In the genomic region with DNA sequence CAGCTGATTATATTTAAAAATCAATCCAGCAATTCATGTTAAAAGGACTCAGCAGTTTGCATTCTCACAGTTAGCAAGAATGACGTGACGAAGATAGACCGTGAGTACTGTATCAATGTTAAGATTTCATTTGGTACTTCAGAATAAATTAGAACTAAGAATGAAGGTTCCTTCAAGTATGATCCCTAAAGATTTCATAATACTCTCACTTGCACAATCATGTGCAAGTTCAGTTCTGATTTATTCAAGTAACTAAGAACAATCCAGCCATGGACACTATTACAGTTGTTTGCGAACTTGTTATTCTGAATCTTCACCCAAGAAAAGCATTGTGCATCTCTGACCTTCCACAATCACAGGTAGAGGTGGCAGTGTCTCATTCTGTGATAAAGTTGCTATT, we compare ENCODE assay signal across 22 cellular contexts. TPM values are rescaled to one million over a fixed set of nuclear protein-coding genes. Genes with fewer than 3 reads are reported as not detected.
DNase-seq lines count a peak whose midpoint lies in the region; ATAC-seq and TF ChIP-seq lines count a peak whose summit lies in the region.
"Had no signal": no experiment of that assay in that cellular context is flagged by ENCODE, and none has a peak within 500 bp of the region (broad histone marks: within the 10 kb centered on the region; RNA-seq: fewer than 3 reads in every experiment).

No MANE protein-coding gene starts in this region.

- 95 to 96% methylated on average over 4 of the region's 4 CpGs for WGBS in sigmoid colon, 2 donors

- H3K27ac Mint-ChIP-seq in GM23338 (no peak overlapping the region), T-helper 17 cell (peak overlapping the region; percentile 32), neural progenitor cell (no peak overlapping the region)
- H3K27ac Mint-ChIP-seq: activated naive CD8-positive, alpha-beta T cell treated with anti-CD3 and anti-CD28 coated beads, Interleukin-2, amount 10 ng/mL, durations not matched to agents 7 days and 5 days had no signal

- H3K4me1 Mint-ChIP-seq in GM23338 (peaks cover 74% of the 10 kb centered on the region), T-helper 17 cell (peaks cover 57% of the 10 kb centered on the region), neural progenitor cell (peaks cover 5% of the 10 kb centered on the region)

- TF ChIP-seq EP300 in sigmoid colon (IDR thresholded peaks at IDR 0.05) = no peak

- H3K4me2 ChIP-seq in GM23338 (no peak overlapping the region), neural progenitor cell (no peak overlapping the region)
- H3K4me2 ChIP-seq: SK-N-SH had no signal

- H3K4me3 Mint-ChIP-seq in GM23338 (no peak overlapping the region), T-helper 17 cell (no peak overlapping the region), neural progenitor cell (no peak overlapping the region)
- H3K4me3 Mint-ChIP-seq: activated naive CD8-positive, alpha-beta T cell treated with anti-CD3 and anti-CD28 coated beads, Interleukin-2, amount 10 ng/mL, durations not matched to agents 7 days and 5 days; activated T-helper 17 cell treated with anti-CD3 and anti-CD28 coated beads, Interleukin-2, amount 50 U/mL, for 72 hours; type B pancreatic cell had no signal

- H3K9ac ChIP-seq in neural progenitor cell = no peak overlapping the region
- H3K9ac ChIP-seq: SK-N-SH had no signal

- no peaks in the 10 kb centered on the region for H3K9me3 ChIP-seq in T-helper 17 cell (ENCODE audit: control insufficient read depth, low read length, poor library complexity, severe bottlenecking)
- H3K9me3 ChIP-seq in sigmoid colon = no peaks in the 10 kb centered on the region
- H3K9me3 ChIP-seq in neural progenitor cell (ENCODE audit: low read depth) = no peaks in the 10 kb centered on the region
- H3K9me3 ChIP-seq: ovary, Peyer's patch, SK-N-SH had no signal

- H4K20me1 ChIP-seq in GM23338 (replicated peaks; ENCODE audit: insufficient read depth) (peaks cover 98% of the 10 kb centered on the region), neural progenitor cell (ENCODE audit: low read depth) (peaks cover 95% of the 10 kb centered on the region)

- H3K36me3 Mint-ChIP-seq in GM23338 (ENCODE audit: low read depth) = no peaks in the 10 kb centered on the region
- no peaks in the 10 kb centered on the region for H3K36me3 Mint-ChIP-seq in T-helper 17 cell (ENCODE audit: low read depth)
- peaks cover 58% of the 10 kb centered on the region for H3K36me3 Mint-ChIP-seq in neural progenitor cell

- H3K4me3 ChIP-seq in GM23338 = no peak overlapping the region
- no peak overlapping the region for H3K4me3 ChIP-seq in sigmoid colon
- H3K4me3 ChIP-seq in neural progenitor cell = no peak overlapping the region
- H3K4me3 ChIP-seq: ovary, Peyer's patch had no signal

- no peak for TF ChIP-seq POLR2A in sigmoid colon (IDR thresholded peaks at IDR 0.05)

- H3K36me3 ChIP-seq in GM23338 (ENCODE audit: insufficient read depth) (no peaks in the 10 kb centered on the region), sigmoid colon (no peaks in the 10 kb centered on the region), neural progenitor cell (no peaks in the 10 kb centered on the region)
- H3K36me3 ChIP-seq: ovary, Peyer's patch had no signal

- H3K79me2 ChIP-seq in GM23338 (replicated peaks; ENCODE audit: insufficient read depth) (peaks cover 100% of the 10 kb centered on the region), neural progenitor cell (ENCODE audit: low read depth) (peaks cover 100% of the 10 kb centered on the region)

- ATAC-seq in GM23338 (no peak), T-helper 17 cell (no peak), HG02884 (IDR thresholded peaks at IDR 0.05; ENCODE audit: unreplicated experiment) (no peak)
- ATAC-seq: activated T-helper 17 cell treated with anti-CD3 and anti-CD28 coated beads, Interleukin-2, amount 50 U/mL, for 72 hours; HCT116; stimulated activated naive CD8-positive, alpha-beta T cell treated with anti-CD3 and anti-CD28 coated beads, Interleukin-15, Interleukin-2, amounts not matched to agents 100 U/mL and 50 U/mL, for 24 hours had no signal

- H3K27ac ChIP-seq in GM23338 (ENCODE audit: low read depth) (peak overlapping the region; percentile 70; the same call in 1 of the 2 replicates), sigmoid colon (peak overlapping the region; percentile 18 to 98 (median 94)), neural progenitor cell (no peak overlapping the region)
- H3K27ac ChIP-seq: epithelial cell of prostate, ovary, Peyer's patch had no signal

- H3K4me1 ChIP-seq in GM23338 (ENCODE audit: insufficient read depth) = peaks cover 74% of the 10 kb centered on the region
- H3K4me1 ChIP-seq in sigmoid colon = peaks cover 0 to 98% (median 80%) of the 10 kb centered on the region in 4 donors
- peaks cover 17% of the 10 kb centered on the region for H3K4me1 ChIP-seq in neural progenitor cell

- H3K27me3 ChIP-seq in GM23338 (ENCODE audit: insufficient read depth) (no peaks in the 10 kb centered on the region), sigmoid colon (no peaks in the 10 kb centered on the region), neural progenitor cell (no peaks in the 10 kb centered on the region)
- H3K27me3 ChIP-seq: ovary, Peyer's patch had no signal

- DNase-seq in GM23338 (ENCODE audit: low spot score) (no peak), T-helper 17 cell (no peak), fibroblast of peridontal ligament (ENCODE audit: extremely low read depth) (peak; percentile 57), sigmoid colon (no peak), NCI-H748 treated with DMSO at 0.1 percent for 48 hours (lab: John Stamatoyannopoulos, UW) (no peak), neural progenitor cell (ENCODE audit: low spot score) (no peak)
- DNase-seq: activated CD4-positive, CD25-positive, alpha-beta regulatory T cell treated with anti-CD3 and anti-CD28 coated beads, Interleukin-2, amount 50 U/mL, for 72 hours; activated naive CD8-positive, alpha-beta T cell treated with anti-CD3 and anti-CD28 coated beads, Interleukin-2, amount 10 ng/mL, durations not matched to agents 7 days and 5 days; GDM1; NCI-H1694; NCI-H2227 treated with DMSO at 0.1 percent for 48 hours; NCI-H82; ovary; Peyer's patch; SK-N-SH; stimulated activated naive CD8-positive, alpha-beta T cell treated with anti-CD3 and anti-CD28 coated beads, Interleukin-15, Interleukin-2, amounts not matched to agents 100 U/mL and 50 U/mL, for 24 hours; T1000 had no signal

- H2AFZ ChIP-seq in GM23338 = no peak overlapping the region
- H2AFZ ChIP-seq in neural progenitor cell (replicated peaks) = no peak overlapping the region

- intact Hi-C loops in sigmoid colon (cut with DNase I) = no loop called here

- H3F3A ChIP-seq in GM23338 (replicated peaks; ENCODE audit: low read depth) (no peaks in the 10 kb centered on the region), neural progenitor cell (ENCODE audit: low read depth) (peaks cover 10% of the 10 kb centered on the region)

- H3K9me3 Mint-ChIP-seq in GM23338 (no peaks in the 10 kb centered on the region; the same call in 2 of the 3 replicates), neural progenitor cell (peaks cover 51% of the 10 kb centered on the region)
- H3K9me3 Mint-ChIP-seq: activated T-helper 17 cell treated with anti-CD3 and anti-CD28 coated beads, Interleukin-2, amount 50 U/mL, for 72 hours had no signal

- TF ChIP-seq CTCF in GM23338 (conservative IDR thresholded peaks at IDR 0.05; ENCODE audit: low read depth in 2 of 2) (no peak), sigmoid colon (IDR thresholded peaks at IDR 0.05) (no peak), neural progenitor cell (IDR thresholded peaks at IDR 0.05) (no peak)

- H3K27me3 Mint-ChIP-seq in GM23338 (ENCODE audit: insufficient read depth, low read depth, poor library complexity) = peaks cover 3% of the 10 kb centered on the region
- no peaks in the 10 kb centered on the region for H3K27me3 Mint-ChIP-seq in T-helper 17 cell
- peaks cover 2% of the 10 kb centered on the region for H3K27me3 Mint-ChIP-seq in neural progenitor cell (ENCODE audit: insufficient read depth, low read depth)
- H3K27me3 Mint-ChIP-seq: activated naive CD8-positive, alpha-beta T cell treated with anti-CD3 and anti-CD28 coated beads, Interleukin-2, amount 10 ng/mL, durations not matched to agents 7 days and 5 days; activated T-helper 17 cell treated with anti-CD3 and anti-CD28 coated beads, Interleukin-2, amount 50 U/mL, for 72 hours; type B pancreatic cell had no signal

- H3K9me2 ChIP-seq in GM23338 (ENCODE audit: insufficient read depth) = no peaks in the 10 kb centered on the region
- H3K9me2 ChIP-seq: SK-N-SH had no signal

TF ChIP-seq in GM23338, 12 proteins besides CTCF, POLR2A, EP300 and RAD21:
- no peak for TF ChIP-seq JUNB (IDR thresholded peaks at IDR 0.05; ENCODE audit: unreplicated experiment)
- TF ChIP-seq NANOG (IDR thresholded peaks at IDR 0.05; ENCODE audit: borderline replicate concordance) = no peak
- no peak for TF ChIP-seq POLR2AphosphoS5 (IDR thresholded peaks at IDR 0.05; ENCODE audit: low read depth)
- no peak for TF ChIP-seq ETS1 (IDR thresholded peaks at IDR 0.05)

RNA-seq across cellular contexts. Expression of gene RHEB, which starts 7.7 kb away (rescaled TPM):
- 94.0 and 101 TPM in 2 replicates for total RNA-seq in GM23338 (2014; rRNA removed; shearing (Covaris generic))
- polyA plus RNA-seq in GM23338 (2016; fragmentation: Nextera tagmentation; extraction: Ambion mirVana) (209 and 239 TPM in 2 replicates), sigmoid colon (100 to 1,000 TPM in 1 of 3 donors, 10 to 100 TPM in 2; 48.3 to 110 (median 91.3) TPM)
- total RNA-seq in T-helper 17 cell (10 to 100 TPM; 62.5 to 71.1 TPM), sigmoid colon (100 to 1,000 TPM; 121 to 162 (median 136) TPM), neural progenitor cell (ENCODE audit: low replicate concordance) (94.2 and 225 TPM in 2 replicates)
